ENCODE assay signal across 9 cellular contexts in genomic region chr2:119487434-119488244, GRCh38. TPM values are rescaled to one million over a fixed set of nuclear protein-coding genes. Genes with fewer than 3 reads are reported as not detected.
DNase-seq lines count a peak whose midpoint lies in the region; ATAC-seq, FAIRE-seq and TF ChIP-seq lines count a peak whose summit lies in the region.
"Had no signal": no experiment of that assay in that cellular context is flagged by ENCODE, and none has a peak within 500 bp of the region (broad histone marks: within the 10 kb centered on the region; RNA-seq: fewer than 3 reads in every experiment).

No MANE protein-coding gene starts in this region.

- intact Hi-C loops in CD8-positive, alpha-beta T cell (cut with DNase I, micrococcal nuclease): no loop called here

- no peaks in the 10 kb centered on the region for H3K9me3 Mint-ChIP-seq in CD8-positive, alpha-beta T cell
- H3K9me3 Mint-ChIP-seq in activated T-cell treated with anti-CD3 and anti-CD28 coated beads, Interleukin-2, amount 50 U/mL, for 24 hours: no peaks in the 10 kb centered on the region

- ATAC-seq in GM18867 (IDR thresholded peaks at IDR 0.05; ENCODE audit: unreplicated experiment) (peak; percentile 83), HG02623 (IDR thresholded peaks at IDR 0.05; ENCODE audit: unreplicated experiment) (peak; percentile 81)
- ATAC-seq in CD8-positive, alpha-beta T cell: no peak

- H3K4me3 ChIP-seq in osteoblast (ENCODE audit: insufficient read depth, low read length): no peak overlapping the region
- no peak overlapping the region for H3K4me3 ChIP-seq in CD8-positive, alpha-beta T cell (ENCODE audit: low read depth, low read length)

- CTCF ChIA-PET in CD8-positive, alpha-beta T cell (lab: Charles Lee): interaction anchor here (1.4 to 1.7 kb wide), 2 partner anchors 11 to 607 kb away, joined by 3 to 4 read pairs; no protein-coding TSS in a partner anchor

- H3K4me2 ChIP-seq in osteoblast (ENCODE audit: insufficient read depth, low read length): no peak overlapping the region

- no peaks in the 10 kb centered on the region for H4K20me1 ChIP-seq in osteoblast (ENCODE audit: insufficient read depth, low read length)

- no peak overlapping the region for H2AFZ ChIP-seq in osteoblast (ENCODE audit: low read length)

- H3K36me3 Mint-ChIP-seq in CD8-positive, alpha-beta T cell: no peaks in the 10 kb centered on the region
- H3K36me3 Mint-ChIP-seq in activated T-cell treated with anti-CD3 and anti-CD28 coated beads, Interleukin-2, amount 50 U/mL, for 24 hours (ENCODE audit: low read depth): no peaks in the 10 kb centered on the region

- FAIRE-seq in RCC 7860 (lab: Jason Lieb, UNC): peak; percentile 94

- peaks cover 13% of the 10 kb centered on the region for H3K4me1 ChIP-seq in osteoblast (ENCODE audit: insufficient read depth, low read length)
- no peaks in the 10 kb centered on the region for H3K4me1 ChIP-seq in CD8-positive, alpha-beta T cell (ENCODE audit: insufficient read depth, low read length)

- peaks cover 17% of the 10 kb centered on the region for H3K27me3 ChIP-seq in osteoblast (ENCODE audit: insufficient read depth, low read length)
- no peaks in the 10 kb centered on the region for H3K27me3 ChIP-seq in CD8-positive, alpha-beta T cell (ENCODE audit: insufficient read depth, low read length)

- no peaks in the 10 kb centered on the region for H3K79me2 ChIP-seq in osteoblast (ENCODE audit: insufficient read depth, low read length)

- H3K27ac Mint-ChIP-seq in CD8-positive, alpha-beta T cell: no peak overlapping the region
- no peak overlapping the region for H3K27ac Mint-ChIP-seq in activated T-cell treated with anti-CD3 and anti-CD28 coated beads, Interleukin-2, amount 50 U/mL, for 24 hours

- no peaks in the 10 kb centered on the region for H3K9me3 ChIP-seq in osteoblast (ENCODE audit: low read depth, low read length)
- H3K9me3 ChIP-seq in CD8-positive, alpha-beta T cell (ENCODE audit: low read length): no peaks in the 10 kb centered on the region

- H3K27me3 Mint-ChIP-seq in CD8-positive, alpha-beta T cell (ENCODE audit: low read depth): peaks cover 7% of the 10 kb centered on the region
- H3K27me3 Mint-ChIP-seq in activated T-cell treated with anti-CD3 and anti-CD28 coated beads, Interleukin-2, amount 50 U/mL, for 24 hours: peaks cover 7% of the 10 kb centered on the region

- H3K27ac ChIP-seq in osteoblast (ENCODE audit: low read depth, low read length): no peak overlapping the region
- no peak overlapping the region for H3K27ac ChIP-seq in CD8-positive, alpha-beta T cell (ENCODE audit: low read depth, low read length)

- DNase-seq in RCC 7860 (ENCODE audit: low spot score): peak; percentile 87
- peak; percentile 18 for DNase-seq in osteoblast (ENCODE audit: insufficient read length, low spot score, missing footprints)
- DNase-seq in CD8-positive, alpha-beta T cell: no peak
- no peak for DNase-seq in activated T-cell treated with anti-CD3 and anti-CD28 coated beads, Interleukin-2, amount 50 U/mL, for 24 hours
- DNase-seq in T-helper 2 cell: no peak
- no peak for DNase-seq in NCI-H2196 (lab: John Stamatoyannopoulos, UW; ENCODE audit: unreplicated experiment)
- DNase-seq: NCI-H524 treated with DMSO at 0.1 percent for 48 hours had no signal

- POLR2A ChIA-PET in CD8-positive, alpha-beta T cell (lab: Charles Lee): no interaction called here

- H3K4me3 Mint-ChIP-seq in CD8-positive, alpha-beta T cell: no peak overlapping the region
- H3K4me3 Mint-ChIP-seq in activated T-cell treated with anti-CD3 and anti-CD28 coated beads, Interleukin-2, amount 50 U/mL, for 24 hours: no peak overlapping the region

- H3K4me1 Mint-ChIP-seq in CD8-positive, alpha-beta T cell (ENCODE audit: low read depth): no peaks in the 10 kb centered on the region
- H3K4me1 Mint-ChIP-seq in activated T-cell treated with anti-CD3 and anti-CD28 coated beads, Interleukin-2, amount 50 U/mL, for 24 hours (ENCODE audit: low read depth): no peaks in the 10 kb centered on the region

- no peaks in the 10 kb centered on the region for H3K36me3 ChIP-seq in osteoblast (ENCODE audit: insufficient read depth, low read length)
- no peaks in the 10 kb centered on the region for H3K36me3 ChIP-seq in CD8-positive, alpha-beta T cell (ENCODE audit: insufficient read depth, low read length)

- no peak for TF ChIP-seq CTCF in osteoblast (IDR thresholded peaks at IDR 0.05; ENCODE audit: extremely low read depth, low read depth, low read length)
- no peak for TF ChIP-seq CTCF in CD8-positive, alpha-beta T cell (IDR thresholded peaks at IDR 0.05)

RNA-seq across cellular contexts. Expression of gene SCTR, which starts 36.6 kb away (rescaled TPM):
- not detected in 2 replicates for total RNA-seq in osteoblast
- not detected for total RNA-seq in CD8-positive, alpha-beta T cell

RNA-seq across cellular contexts. Expression of gene TMEM37, which starts 56.0 kb away (rescaled TPM):
- total RNA-seq in osteoblast: 1.1 and 1.2 TPM in 2 replicates
- total RNA-seq in CD8-positive, alpha-beta T cell: not detected

RNA-seq across cellular contexts. Expression of gene CFAP221, which starts 56.6 kb away (rescaled TPM):
- 0.36 and 1.2 TPM in 2 replicates for total RNA-seq in osteoblast
- not detected for total RNA-seq in CD8-positive, alpha-beta T cell

Comparison
In these comparisons a context has a peak if more than half of its experiments do, and no peak if none do; other contexts are left out.
1. DNase-seq: peak in RCC 7860 (single experiment) and osteoblast (single experiment); none in CD8-positive, alpha-beta T cell (0 of 7), activated T-cell treated with anti-CD3 and anti-CD28 coated beads, Interleukin-2, amount 50 U/mL, for 24 hours (single experiment), T-helper 2 cell (0 of 5) and NCI-H2196 (single experiment).